8 cellular contexts compared by ENCODE assay signal in genomic region chr5:96957125-96958041, GRCh38. TPM values are rescaled to one million over a fixed set of nuclear protein-coding genes. Genes with fewer than 3 reads are reported as not detected.
A peak's percentile ranks its signal among the peaks of the same experiment; 100 is the strongest.
DNase-seq lines count a peak whose midpoint lies in the region; ATAC-seq and TF ChIP-seq lines count a peak whose summit lies in the region.

No MANE protein-coding gene starts in this region.

- no peaks in the 10 kb centered on the region for H3K36me3 Mint-ChIP-seq in endothelial cell (ENCODE audit: low read depth, unreplicated experiment)

- ATAC-seq in GM19395 (IDR thresholded peaks at IDR 0.05; ENCODE audit: unreplicated experiment) (peak; percentile 63), HG03280 (IDR thresholded peaks at IDR 0.05; ENCODE audit: unreplicated experiment) (peak; percentile 41), foreskin keratinocyte (no peak)

- H3K4me3 ChIP-seq in GM08714 (ENCODE audit: low read length): peak overlapping the region; percentile 43

- peaks cover 9% of the 10 kb centered on the region for H3K4me1 Mint-ChIP-seq in endothelial cell (ENCODE audit: unreplicated experiment)

- no peak overlapping the region for H3K27ac Mint-ChIP-seq in endothelial cell (ENCODE audit: unreplicated experiment)

- no peak overlapping the region for H3K27ac ChIP-seq in foreskin keratinocyte

- TF ChIP-seq CTCF in foreskin keratinocyte (conservative IDR thresholded peaks at IDR 0.05): no peak
- no peak for TF ChIP-seq CTCF in endothelial cell (IDR thresholded peaks at IDR 0.05; ENCODE audit: unreplicated experiment)

- H3K4me3 Mint-ChIP-seq in endothelial cell (ENCODE audit: unreplicated experiment): no peak overlapping the region

- H3K9me3 Mint-ChIP-seq in endothelial cell (ENCODE audit: unreplicated experiment): no peaks in the 10 kb centered on the region

- peak; percentile 44 for DNase-seq in astrocyte of the hippocampus (ENCODE audit: low read depth, low spot score)
- no peak for DNase-seq in foreskin keratinocyte
- DNase-seq in NCI-H526 (lab: John Stamatoyannopoulos, UW): no peak
- no peak for DNase-seq in endothelial cell (ENCODE audit: low spot score)
- no peak for DNase-seq in NCI-H1694 (lab: John Stamatoyannopoulos, UW)

- no peaks in the 10 kb centered on the region for H3K27me3 Mint-ChIP-seq in endothelial cell (ENCODE audit: unreplicated experiment)

- peaks cover 8% of the 10 kb centered on the region for H3K4me1 ChIP-seq in foreskin keratinocyte

- H3K27me3 ChIP-seq in foreskin keratinocyte: no peaks in the 10 kb centered on the region

RNA-seq across cellular contexts. Expression of gene LNPEP, which starts 21.5 kb away (rescaled TPM):
- total RNA-seq in foreskin keratinocyte (28.9 and 30.7 TPM in 2 replicates), endothelial cell (ENCODE audit: unreplicated experiment) (13.2 TPM)
- polyA plus RNA-seq in foreskin keratinocyte: 2.9 and 3.1 TPM in 2 replicates
